In the genomic region with DNA sequence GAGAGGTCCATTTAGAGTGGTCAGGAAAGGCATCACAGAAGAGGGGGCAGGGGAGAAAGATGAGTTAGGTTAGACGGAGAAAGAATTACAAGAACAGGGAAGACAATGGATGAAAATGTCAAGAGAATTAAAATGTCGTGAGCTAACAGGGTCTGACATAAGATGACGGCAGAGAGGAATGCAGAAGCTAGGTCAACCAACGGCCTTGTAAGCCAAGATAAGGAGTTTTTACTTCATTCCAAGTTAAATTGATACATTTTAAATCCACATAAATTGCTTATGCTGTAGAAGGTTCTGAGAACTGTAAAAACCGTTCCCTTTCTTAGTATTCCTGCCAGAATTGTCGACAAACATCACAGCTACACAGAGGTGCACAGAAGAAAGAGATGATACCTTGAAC, we compare ENCODE assay signal across 20 cellular contexts.
DNase-seq lines count a peak whose midpoint lies in the region; ATAC-seq, FAIRE-seq and TF ChIP-seq lines count a peak whose summit lies in the region.
"Had no signal": no experiment of that assay in that cellular context is flagged by ENCODE, and none has a peak within 500 bp of the region (broad histone marks: within the 10 kb centered on the region; RNA-seq: fewer than 3 reads in every experiment).

No MANE protein-coding gene starts in this region.

- no peak overlapping the region for H2BK12ac ChIP-seq in H1 (ENCODE audit: low read depth, low read length)

- no peak overlapping the region for H3K23ac ChIP-seq in H1 (ENCODE audit: insufficient read length)

- CTCF ChIA-PET in H1 (lab: Charles Lee; ENCODE audit: partially characterized antibody): no interaction called here

- WGBS in H1 (ENCODE audit: extremely low coverage in 1 of 2, insufficient coverage in 1 of 2, insufficient read length in 1 of 2, insufficient replicate concordance in 2 of 2, low coverage in 1 of 2, low lambda C conversion rate in 2 of 2, missing lambda C conversion rate in 1 of 2), 2 experiments: 80 to 100% methylated on average over 1 to 6 of the region's 6 CpGs
- WGBS in testis, 2 donors: 34 to 50% methylated on average over 6 of the region's 6 CpGs

- H3K27me3 Mint-ChIP-seq in nephron progenitor cell (ENCODE audit: low read depth, poor library complexity): no peaks in the 10 kb centered on the region

- no peak overlapping the region for H2BK120ac ChIP-seq in H1 (replicated peaks; ENCODE audit: low read depth, low read length)

- H4K5ac ChIP-seq in H1 (ENCODE audit: insufficient read length, low read depth, low read length): no peak overlapping the region

- H3K79me2 ChIP-seq in Loucy (ENCODE audit: insufficient read depth, low read length) (peaks cover 78% of the 10 kb centered on the region), H1 (ENCODE audit: control insufficient read depth in 1 of 2, insufficient read depth in 2 of 2, low read length in 2 of 2) (peaks cover 0 to 5% of the 10 kb centered on the region in 2 experiments; a peak in 2 of 4 replicates)

- H3K4me2 ChIP-seq in Loucy (ENCODE audit: low read depth, low read length, poor library complexity, severe bottlenecking): peak overlapping the region; percentile 69
- no peak overlapping the region for H3K4me2 ChIP-seq in H1 (ENCODE audit: insufficient read depth in 1 of 2, low read depth in 2 of 2, low read length in 2 of 2)

- H4K8ac ChIP-seq in H1 (ENCODE audit: extremely low read depth, insufficient read depth, low read length): no peak overlapping the region

- no peak for ATAC-seq in GM18867 (IDR thresholded peaks at IDR 0.05; ENCODE audit: unreplicated experiment)

- TF ChIP-seq POLR2A in H1 (IDR thresholded peaks at IDR 0.05; ENCODE audit: control extremely low read depth in 1 of 2, low read depth in 2 of 2, low read length in 2 of 2): no peak
- TF ChIP-seq POLR2A in testis (IDR thresholded peaks at IDR 0.05): no peak

- H4K91ac ChIP-seq in H1 (replicated peaks; ENCODE audit: insufficient read length, low read length): no peak overlapping the region

- H2BK5ac ChIP-seq in H1 (ENCODE audit: low read depth, low read length): no peak overlapping the region

- no peak overlapping the region for H3K27ac ChIP-seq in H1 (ENCODE audit: low read depth, low read length)
- peak overlapping the region; percentile 41 to 56 for H3K27ac ChIP-seq in testis
- H3K27ac ChIP-seq: GM23248 had no signal

- H3K4me3 Mint-ChIP-seq in nephron progenitor cell: no peak overlapping the region
- H3K4me3 Mint-ChIP-seq: CD4-positive, alpha-beta memory T cell had no signal

- H2BK15ac ChIP-seq in H1 (ENCODE audit: low read length): no peak overlapping the region

- H3K4me1 ChIP-seq in Loucy (ENCODE audit: insufficient read depth, low read length, poor library complexity, severe bottlenecking) (peaks cover 73% of the 10 kb centered on the region), H1 (replicated peaks in 1 of 4; ENCODE audit: control insufficient read depth in 3 of 4, insufficient read depth in 4 of 4, low read length in 3 of 4) (peaks cover 0 to 13% (median 9%) of the 10 kb centered on the region in 4 experiments; a peak in 6 of 7 replicates), testis (peaks cover 5% of the 10 kb centered on the region)

- no peak for TF ChIP-seq EP300 in H1 (IDR thresholded peaks at IDR 0.05; ENCODE audit: borderline replicate concordance in 1 of 2, low read depth in 2 of 2, low read length in 2 of 2)

- no peaks in the 10 kb centered on the region for H3K23me2 ChIP-seq in H1 (ENCODE audit: low read depth, low read length)

- peak overlapping the region; percentile 40 for H3K9ac ChIP-seq in Loucy (ENCODE audit: low read depth, low read length, poor library complexity, severe bottlenecking)
- H3K9ac ChIP-seq in H1 (replicated peaks in 1 of 4; ENCODE audit: extremely low read depth in 1 of 4, low read depth in 3 of 4, low read length in 3 of 4): no peak overlapping the region
- H3K9ac ChIP-seq: GM23248 had no signal

- no peak overlapping the region for H3K18ac ChIP-seq in H1 (ENCODE audit: extremely low read depth, low read length)

- no peak overlapping the region for H3K4ac ChIP-seq in H1 (replicated peaks; ENCODE audit: insufficient read length, low read depth, low read length)

- no peaks in the 10 kb centered on the region for H3K36me3 ChIP-seq in Loucy (ENCODE audit: insufficient read depth, low read length)
- H3K36me3 ChIP-seq in H1 (ENCODE audit: control insufficient read depth in 2 of 4, insufficient read depth in 4 of 4, low read length in 3 of 4): no peaks in the 10 kb centered on the region
- H3K36me3 ChIP-seq in testis (ENCODE audit: low read depth, missing control alignments): no peaks in the 10 kb centered on the region

- H4K20me1 ChIP-seq in Loucy (ENCODE audit: insufficient read depth, low read length, poor library complexity, severe bottlenecking) (no peaks in the 10 kb centered on the region), H1 (replicated peaks in 1 of 2; ENCODE audit: control insufficient read depth in 1 of 2, insufficient read depth in 2 of 2, low read length in 2 of 2) (no peaks in the 10 kb centered on the region)

- H3K9me3 ChIP-seq in Loucy (ENCODE audit: insufficient read depth, low read depth, low read length) (no peaks in the 10 kb centered on the region), H1 (ENCODE audit: insufficient read depth in 2 of 2, low read depth in 1 of 2, low read length in 1 of 2) (no peaks in the 10 kb centered on the region), testis (no peaks in the 10 kb centered on the region)

- peaks cover 24% of the 10 kb centered on the region for H3K4me1 Mint-ChIP-seq in nephron progenitor cell
- H3K4me1 Mint-ChIP-seq: CD4-positive, alpha-beta memory T cell had no signal

- no peak overlapping the region for H2AK5ac ChIP-seq in H1 (ENCODE audit: low read depth, low read length)

- intact Hi-C loops in testis (cut with DNase I; ENCODE audit: low total_unique reads): no loop called here

- peaks cover 15% of the 10 kb centered on the region for H3K36me3 Mint-ChIP-seq in nephron progenitor cell (ENCODE audit: low read depth)
- H3K36me3 Mint-ChIP-seq: CD4-positive, alpha-beta memory T cell had no signal

- no peak for TF ChIP-seq RAD21 in H1 (IDR thresholded peaks at IDR 0.05 in 1 of 2, conservative IDR thresholded peaks at IDR 0.05 in 1 of 2; ENCODE audit: low read depth in 2 of 2, low read length in 2 of 2)

- peak; percentile 58 for FAIRE-seq in H1 (lab: Jason Lieb, UNC)
- FAIRE-seq: G401.6, GM12892, GM19239, H54 had no signal

- H3K14ac ChIP-seq in H1 (ENCODE audit: insufficient read length): no peak overlapping the region

- H3K4me3 ChIP-seq in Loucy (ENCODE audit: low read length, poor library complexity, severe bottlenecking) (no peak overlapping the region), H1 (ENCODE audit: extremely low read depth in 1 of 4, insufficient read depth in 2 of 4, low read depth in 3 of 4, low read length in 4 of 4) (no peak overlapping the region), testis (no peak overlapping the region)
- H3K4me3 ChIP-seq: GM23248 had no signal

- H3K9me2 ChIP-seq in Loucy (replicated peaks; ENCODE audit: low read depth, low read length): no peaks in the 10 kb centered on the region

- H3K9me3 Mint-ChIP-seq in nephron progenitor cell: no peaks in the 10 kb centered on the region

- H3K79me1 ChIP-seq in H1 (ENCODE audit: low read depth, low read length): no peaks in the 10 kb centered on the region

- no peak overlapping the region for H3K56ac ChIP-seq in H1 (replicated peaks; ENCODE audit: insufficient read length, low read depth, low read length)

- H3K27me3 ChIP-seq in Loucy (ENCODE audit: insufficient read depth, low read length, poor library complexity, severe bottlenecking) (no peaks in the 10 kb centered on the region), H1 (replicated peaks in 1 of 4; ENCODE audit: control insufficient read depth in 3 of 4, extremely low read depth in 1 of 4, insufficient read depth in 3 of 4, low read length in 3 of 4) (no peaks in the 10 kb centered on the region), testis (no peaks in the 10 kb centered on the region)

- peaks cover 13% of the 10 kb centered on the region for H3F3A ChIP-seq in Loucy (ENCODE audit: low read depth)

- H2AFZ ChIP-seq in Loucy (ENCODE audit: low read length) (no peak overlapping the region), H1 (ENCODE audit: low read length) (no peak overlapping the region)
- H2AFZ ChIP-seq: GM23248 had no signal

- no peak overlapping the region for H2BK20ac ChIP-seq in H1 (ENCODE audit: low read length)

- TF ChIP-seq CTCF in Loucy (conservative IDR thresholded peaks at IDR 0.05; ENCODE audit: low read length) (no peak), H1 (IDR thresholded peaks at IDR 0.05; ENCODE audit: control extremely low read depth in 1 of 3, insufficient read depth in 1 of 3, low read depth in 1 of 3, low read length in 3 of 3) (no peak), nephron progenitor cell (IDR thresholded peaks at IDR 0.05) (no peak), testis (IDR thresholded peaks at IDR 0.05) (no peak)

- POLR2A ChIA-PET in H1 (lab: Charles Lee; ENCODE audit: partially characterized antibody): no interaction called here

- DNase-seq in H1 (ENCODE audit: low read depth in 1 of 2, low spot score in 2 of 2): no peak
- DNase-seq in nephron progenitor cell: no peak
- DNase-seq in testis: peak; percentile 55
- no peak for DNase-seq in NCI-H2227 treated with DMSO at 0.1 percent for 48 hours (lab: John Stamatoyannopoulos, UW)
- DNase-seq in stimulated activated CD4-positive, alpha-beta T cell treated with anti-CD3 and anti-CD28 coated beads, Interleukin-12 subunit alpha, Interleukin-12 subunit beta, amount 100 ng/mL, for 4 hours: no peak
- DNase-seq in stimulated activated CD4-positive, alpha-beta T cell treated with anti-CD3 and anti-CD28 coated beads, Interleukin-2, amount 100 ng/mL, for 48 hours: no peak
- DNase-seq: C1 segment of cervical spinal cord; Calu3; CD4-positive, alpha-beta memory T cell; COR-L47; DMS153; DND-41; GM23248; HCEC 1CT had no signal

- H3K27ac Mint-ChIP-seq in nephron progenitor cell: peak overlapping the region; percentile 8
- H3K27ac Mint-ChIP-seq: CD4-positive, alpha-beta memory T cell had no signal

TF ChIP-seq in H1, 55 proteins besides CTCF, POLR2A, EP300 and RAD21:
- TF ChIP-seq ZNF274 (IDR thresholded peaks at IDR 0.05; ENCODE audit: borderline replicate concordance, extremely low read depth, low read length) (no peak), TAF1 (IDR thresholded peaks at IDR 0.05; ENCODE audit: low read depth, low read length) (no peak), GTF2F1 (IDR thresholded peaks at IDR 0.05; ENCODE audit: borderline replicate concordance, low read depth, low read length) (no peak)
